Comparison of ENCODE assay signal across 21 cellular contexts in genomic region chr2:189681203-189681602, GRCh38.
"Had no signal": no experiment of that assay in that cellular context is flagged by ENCODE, and none has a peak within 500 bp of the region (broad histone marks: within the 10 kb centered on the region; RNA-seq: fewer than 3 reads in every experiment).

No MANE protein-coding gene starts in this region.

- H3K27me3 Mint-ChIP-seq: effector memory CD8-positive, alpha-beta T cell; naive B cell; progenitor cell of endocrine pancreas had no signal

- H3K4me1 Mint-ChIP-seq: neural progenitor cell had no signal

- ATAC-seq: effector memory CD8-positive, alpha-beta T cell; heart right ventricle; left cardiac atrium; left lung; mucosa of descending colon; sciatic nerve had no signal

- H3K4me3 Mint-ChIP-seq: effector memory CD8-positive, alpha-beta T cell; mesothelial cell of epicardium; nephron; neural progenitor cell had no signal

- H3K27ac Mint-ChIP-seq: mesothelial cell of epicardium, nephron, neural progenitor cell, progenitor cell of endocrine pancreas had no signal

- DNase-seq: cortex of kidney; effector memory CD8-positive, alpha-beta T cell; esophagus squamous epithelium; glutamatergic neuron; heart right ventricle; hippocampal formation; left cardiac atrium; left lung; mesenchymal stem cell; mucosa of descending colon; naive B cell; stimulated activated CD4-positive, alpha-beta T cell treated with anti-CD3 and anti-CD28 coated beads, Interleukin-12 subunit alpha, Interleukin-12 subunit beta, amount 100 ng/mL, for 4 hours; stimulated activated CD4-positive, alpha-beta T cell treated with anti-CD3 and anti-CD28 coated beads, Interleukin-2, amount 100 ng/mL, for 24 hours; stimulated activated CD4-positive, alpha-beta T cell treated with anti-CD3 and anti-CD28 coated beads, Interleukin-4, amount 100 ng/mL, for 4 hours; stimulated activated naive CD4-positive, alpha-beta T cell; upper lobe of left lung had no signal
